ENCODE assay signal across 1 cellular context in the genomic region with DNA sequence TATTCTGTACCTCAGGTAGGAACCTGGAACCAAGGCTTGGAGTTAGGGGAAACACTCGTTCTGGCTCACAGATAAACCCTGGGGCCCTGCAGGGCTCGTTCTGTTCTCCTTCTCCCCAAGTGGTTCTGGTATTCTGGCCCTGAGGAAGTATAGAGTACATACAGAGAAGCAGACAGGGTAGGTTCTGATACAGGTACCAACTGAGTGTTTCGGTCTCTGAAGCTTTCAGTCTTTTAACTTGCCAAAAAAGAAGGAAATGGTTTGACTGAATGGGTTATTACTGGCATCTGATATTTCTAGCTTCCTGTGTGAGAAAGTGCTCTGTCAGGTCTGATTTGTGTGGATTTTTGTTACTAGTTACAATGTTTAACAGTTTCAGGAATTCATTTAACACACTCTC.
TF ChIP-seq lines count a peak whose summit lies in the region.

No MANE protein-coding gene starts in this region.

TF ChIP-seq in HepG2, 621 proteins besides CTCF, POLR2A, EP300 and RAD21 (continued from another document):
- TF ChIP-seq ZNF550 (CRISPR knock-in tag; IDR thresholded peaks at IDR 0.05; ENCODE audit: borderline replicate concordance) (no peak), AGO1 (IDR thresholded peaks at IDR 0.05; ENCODE audit: low read depth, low read length, poor library complexity, severe bottlenecking) (no peak), SMARCC2 (IDR thresholded peaks at IDR 0.05) (no peak), ZBTB7A (CRISPR knock-in tag; IDR thresholded peaks at IDR 0.05) (no peak), SYNCRIP (IDR thresholded peaks at IDR 0.05; ENCODE audit: insufficient read depth, low read depth, low read length) (no peak), ZNF839 (CRISPR knock-in tag; IDR thresholded peaks at IDR 0.05; ENCODE audit: borderline replicate concordance) (no peak)
TF ChIP-seq in HepG2: peak in this region for 0.
